20 cellular contexts compared by ENCODE assay signal in genomic region chr1:95381980-95382379, GRCh38.
"Had no signal": no experiment of that assay in that cellular context is flagged by ENCODE, and none has a peak within 500 bp of the region (broad histone marks: within the 10 kb centered on the region; RNA-seq: fewer than 3 reads in every experiment).

No MANE protein-coding gene starts in this region.

- H3K27me3 ChIP-seq: gastrocnemius medialis, suprapubic skin, transverse colon, uterus had no signal

- ATAC-seq: esophagus mucosa; gastrocnemius medialis; heart left ventricle; left ventricle myocardium superior; right cardiac atrium; stimulated activated naive CD8-positive, alpha-beta T cell treated with anti-CD3 and anti-CD28 coated beads, Interleukin-15, amount 100 ng/mL, for 72 hours had no signal

- H3K36me3 ChIP-seq: gastrocnemius medialis, heart left ventricle, prostate gland, suprapubic skin, transverse colon, uterus had no signal

- H3K9me3 ChIP-seq: gastrocnemius medialis, heart left ventricle, prostate gland, suprapubic skin, transverse colon, uterus had no signal

- DNase-seq: activated CD4-positive, alpha-beta T cell treated with anti-CD3 and anti-CD28 coated beads for 1 hour; activated CD4-positive, alpha-beta T cell treated with anti-CD3 and anti-CD28 coated beads, Interleukin-2, amount 50 U/mL, for 4 hours; activated naive CD4-positive, alpha-beta T cell; activated naive CD8-positive, alpha-beta T cell treated with anti-CD3 and anti-CD28 coated beads for 36 hours; activated T-cell treated with anti-CD3 and anti-CD28 coated beads for 4 hours; amniotic stem cell; effector CD8-positive, alpha-beta T cell; gastrocnemius medialis; heart left ventricle; kidney glomerular epithelial cell; left ventricle myocardium superior; right cardiac atrium; stimulated activated naive CD8-positive, alpha-beta T cell treated with anti-CD3 and anti-CD28 coated beads, Interleukin-15, amount 100 ng/mL, for 72 hours; transverse colon; uterus had no signal

- H3K4me3 ChIP-seq: gastrocnemius medialis, heart left ventricle, prostate gland, skin epidermis, suprapubic skin, transverse colon, uterus had no signal

- H3K27ac ChIP-seq: gastrocnemius medialis, heart left ventricle, prostate gland, skin epidermis, suprapubic skin, transverse colon, uterus, VCaP had no signal

- H3K4me1 ChIP-seq: gastrocnemius medialis, heart left ventricle, prostate gland, suprapubic skin, transverse colon, uterus had no signal
